8 cellular contexts compared by ENCODE assay signal in the genomic region with DNA sequence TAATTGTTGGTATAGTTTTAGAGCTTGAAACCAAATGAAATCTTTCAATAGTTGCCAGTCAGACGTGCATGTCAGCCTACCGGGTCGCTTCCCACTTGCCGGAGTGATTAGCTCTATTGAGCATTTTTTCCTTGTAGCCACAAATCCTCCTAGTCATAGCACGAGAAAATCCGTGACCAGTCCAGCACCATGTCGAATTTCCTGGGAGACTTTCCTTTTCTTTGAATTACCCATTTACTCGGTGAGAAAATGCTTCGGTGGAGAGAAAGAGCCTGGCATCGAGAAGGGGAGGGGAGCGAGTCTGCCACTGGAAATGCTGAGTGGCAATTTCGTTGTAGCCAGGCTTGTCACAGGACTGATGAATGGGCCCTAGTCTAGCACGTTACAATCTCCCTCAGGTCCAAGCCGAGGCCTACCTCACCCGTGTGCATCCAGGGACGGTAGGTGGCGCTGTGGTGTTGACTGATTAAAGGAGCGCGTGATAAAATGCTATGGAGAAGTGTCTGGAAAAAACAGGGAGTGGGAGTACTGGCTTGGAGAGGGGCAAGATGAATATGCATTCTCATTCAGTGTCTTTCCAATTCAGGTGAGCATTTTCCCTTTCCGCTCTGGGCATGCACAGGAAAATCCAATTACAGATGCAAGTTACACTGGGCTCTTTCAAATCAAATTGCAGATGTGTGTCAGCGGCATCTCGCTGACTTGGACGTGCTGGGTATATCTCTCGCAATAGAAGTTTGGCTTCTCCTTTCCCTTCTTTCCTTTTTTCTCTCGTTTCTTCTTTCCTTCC.
DNase-seq lines count a peak whose midpoint lies in the region; ATAC-seq and TF ChIP-seq lines count a peak whose summit lies in the region.

No MANE protein-coding gene starts in this region.

- H3K79me2 ChIP-seq in DOHH2 (ENCODE audit: control insufficient read depth, low read length) = no peaks in the 10 kb centered on the region

- DNase-seq in Kasumi-1 (lab: John Stamatoyannopoulos, UW) = peak; percentile 74 to 91
- DNase-seq in activated naive CD8-positive, alpha-beta T cell treated with anti-CD3 and anti-CD28 coated beads for 36 hours = peak; percentile 54
- DNase-seq in left cardiac atrium = peak; percentile 83
- peak; percentile 86 for DNase-seq in retina
- no peak for DNase-seq in amniotic stem cell (lab: John Stamatoyannopoulos, UW)

- H3K27me3 Mint-ChIP-seq in activated naive CD8-positive, alpha-beta T cell treated with anti-CD3 and anti-CD28 coated beads for 36 hours = peaks cover 25% of the 10 kb centered on the region

- H3K36me3 ChIP-seq in DOHH2 (ENCODE audit: control insufficient read depth, low read length) = no peaks in the 10 kb centered on the region

- H3K27ac Mint-ChIP-seq in activated naive CD8-positive, alpha-beta T cell treated with anti-CD3 and anti-CD28 coated beads for 36 hours = no peak overlapping the region

- no peaks in the 10 kb centered on the region for H4K20me1 ChIP-seq in DOHH2 (ENCODE audit: control insufficient read depth, insufficient read depth, low read depth, low read length)

- H3K4me1 Mint-ChIP-seq in activated naive CD8-positive, alpha-beta T cell treated with anti-CD3 and anti-CD28 coated beads for 36 hours = peaks cover 15% of the 10 kb centered on the region

- H3K9me3 ChIP-seq in DOHH2 (ENCODE audit: control insufficient read depth, insufficient read depth, low read length) = no peaks in the 10 kb centered on the region

- no peak overlapping the region for H3K27ac ChIP-seq in DOHH2 (ENCODE audit: low read depth, low read length)

- H3K4me2 ChIP-seq in DOHH2 (ENCODE audit: low read length) = no peak overlapping the region

- H3K36me3 Mint-ChIP-seq in activated naive CD8-positive, alpha-beta T cell treated with anti-CD3 and anti-CD28 coated beads for 36 hours = no peaks in the 10 kb centered on the region

- intact Hi-C loops in left cardiac atrium (cut with DNase I) = no loop called here

- H3K9me3 Mint-ChIP-seq in activated naive CD8-positive, alpha-beta T cell treated with anti-CD3 and anti-CD28 coated beads for 36 hours = no peaks in the 10 kb centered on the region

- H3F3A ChIP-seq in DOHH2 (ENCODE audit: control insufficient read depth, insufficient read depth) = no peaks in the 10 kb centered on the region

- TF ChIP-seq CTCF in DOHH2 (IDR thresholded peaks at IDR 0.05; ENCODE audit: low read depth, low read length, poor library complexity, severe bottlenecking) = peak; percentile 96

- H3K4me3 ChIP-seq in DOHH2 (ENCODE audit: low read length) = no peak overlapping the region

- H3K9me2 ChIP-seq in DOHH2 (replicated peaks; ENCODE audit: control insufficient read depth, low read length) = no peaks in the 10 kb centered on the region

- no peaks in the 10 kb centered on the region for H3K4me1 ChIP-seq in DOHH2 (ENCODE audit: control insufficient read depth, low read length)

- H3K27me3 ChIP-seq in DOHH2 (ENCODE audit: control insufficient read depth, low read length) = peaks cover 15% of the 10 kb centered on the region

- ATAC-seq in GM21619 (IDR thresholded peaks at IDR 0.05; ENCODE audit: unreplicated experiment) (peak; percentile 41), SK-N-SH treated with all-trans-retinoic acid at 6 μM for 48 hours (peak; percentile 99), left cardiac atrium (peak; percentile 73 to 84)

- no peak overlapping the region for H3K4me3 Mint-ChIP-seq in activated naive CD8-positive, alpha-beta T cell treated with anti-CD3 and anti-CD28 coated beads for 36 hours

TF ChIP-seq in SK-N-SH treated with all-trans-retinoic acid at 6 μM for 48 hours, 23 proteins besides CTCF, POLR2A, EP300 and RAD21:
- TF ChIP-seq ISL1 (CRISPR knock-in tag; IDR thresholded peaks at IDR 0.05) (no peak), TCF4 (CRISPR knock-in tag; IDR thresholded peaks at IDR 0.05; ENCODE audit: borderline replicate concordance) (no peak), PPARA (CRISPR knock-in tag; IDR thresholded peaks at IDR 0.05; ENCODE audit: borderline replicate concordance) (no peak), ZFP30 (CRISPR knock-in tag; IDR thresholded peaks at IDR 0.05) (no peak), SNAI2 (CRISPR knock-in tag; IDR thresholded peaks at IDR 0.05) (no peak), ZNF8 (CRISPR knock-in tag; IDR thresholded peaks at IDR 0.05) (no peak), ZC3H10 (CRISPR knock-in tag; IDR thresholded peaks at IDR 0.05) (no peak), ZNF565 (CRISPR knock-in tag; conservative IDR thresholded peaks at IDR 0.05; ENCODE audit: low read depth) (no peak), ESRRG (CRISPR knock-in tag; IDR thresholded peaks at IDR 0.05) (no peak), ZFP3 (CRISPR knock-in tag; IDR thresholded peaks at IDR 0.05) (no peak), RARB (CRISPR knock-in tag; IDR thresholded peaks at IDR 0.05) (no peak), OSR1 (CRISPR knock-in tag; IDR thresholded peaks at IDR 0.05) (no peak), TOX (CRISPR knock-in tag; IDR thresholded peaks at IDR 0.05; ENCODE audit: borderline replicate concordance) (no peak)
- TF ChIP-seq, protein P1, sequence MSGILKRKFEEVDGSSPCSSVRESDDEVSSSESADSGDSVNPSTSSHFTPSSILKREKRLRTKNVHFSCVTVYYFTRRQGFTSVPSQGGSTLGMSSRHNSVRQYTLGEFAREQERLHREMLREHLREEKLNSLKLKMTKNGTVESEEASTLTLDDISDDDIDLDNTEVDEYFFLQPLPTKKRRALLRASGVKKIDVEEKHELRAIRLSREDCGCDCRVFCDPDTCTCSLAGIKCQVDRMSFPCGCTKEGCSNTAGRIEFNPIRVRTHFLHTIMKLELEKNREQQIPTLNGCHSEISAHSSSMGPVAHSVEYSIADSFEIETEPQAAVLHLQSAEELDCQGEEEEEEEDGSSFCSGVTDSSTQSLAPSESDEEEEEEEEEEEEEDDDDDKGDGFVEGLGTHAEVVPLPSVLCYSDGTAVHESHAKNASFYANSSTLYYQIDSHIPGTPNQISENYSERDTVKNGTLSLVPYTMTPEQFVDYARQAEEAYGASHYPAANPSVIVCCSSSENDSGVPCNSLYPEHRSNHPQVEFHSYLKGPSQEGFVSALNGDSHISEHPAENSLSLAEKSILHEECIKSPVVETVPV (CRISPR knock-in tag; IDR thresholded peaks at IDR 0.05) = no peak
- TF ChIP-seq, protein P2, sequence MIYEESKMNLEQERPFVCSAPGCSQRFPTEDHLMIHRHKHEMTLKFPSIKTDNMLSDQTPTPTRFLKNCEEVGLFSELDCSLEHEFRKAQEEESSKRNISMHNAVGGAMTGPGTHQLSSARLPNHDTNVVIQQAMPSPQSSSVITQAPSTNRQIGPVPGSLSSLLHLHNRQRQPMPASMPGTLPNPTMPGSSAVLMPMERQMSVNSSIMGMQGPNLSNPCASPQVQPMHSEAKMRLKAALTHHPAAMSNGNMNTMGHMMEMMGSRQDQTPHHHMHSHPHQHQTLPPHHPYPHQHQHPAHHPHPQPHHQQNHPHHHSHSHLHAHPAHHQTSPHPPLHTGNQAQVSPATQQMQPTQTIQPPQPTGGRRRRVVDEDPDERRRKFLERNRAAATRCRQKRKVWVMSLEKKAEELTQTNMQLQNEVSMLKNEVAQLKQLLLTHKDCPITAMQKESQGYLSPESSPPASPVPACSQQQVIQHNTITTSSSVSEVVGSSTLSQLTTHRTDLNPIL (CRISPR knock-in tag; IDR thresholded peaks at IDR 0.05; ENCODE audit: low read depth) = no peak
- TF ChIP-seq, protein P3, sequence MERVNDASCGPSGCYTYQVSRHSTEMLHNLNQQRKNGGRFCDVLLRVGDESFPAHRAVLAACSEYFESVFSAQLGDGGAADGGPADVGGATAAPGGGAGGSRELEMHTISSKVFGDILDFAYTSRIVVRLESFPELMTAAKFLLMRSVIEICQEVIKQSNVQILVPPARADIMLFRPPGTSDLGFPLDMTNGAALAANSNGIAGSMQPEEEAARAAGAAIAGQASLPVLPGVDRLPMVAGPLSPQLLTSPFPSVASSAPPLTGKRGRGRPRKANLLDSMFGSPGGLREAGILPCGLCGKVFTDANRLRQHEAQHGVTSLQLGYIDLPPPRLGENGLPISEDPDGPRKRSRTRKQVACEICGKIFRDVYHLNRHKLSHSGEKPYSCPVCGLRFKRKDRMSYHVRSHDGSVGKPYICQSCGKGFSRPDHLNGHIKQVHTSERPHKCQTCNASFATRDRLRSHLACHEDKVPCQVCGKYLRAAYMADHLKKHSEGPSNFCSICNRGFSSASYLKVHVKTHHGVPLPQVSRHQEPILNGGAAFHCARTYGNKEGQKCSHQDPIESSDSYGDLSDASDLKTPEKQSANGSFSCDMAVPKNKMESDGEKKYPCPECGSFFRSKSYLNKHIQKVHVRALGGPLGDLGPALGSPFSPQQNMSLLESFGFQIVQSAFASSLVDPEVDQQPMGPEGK (CRISPR knock-in tag; IDR thresholded peaks at IDR 0.05; ENCODE audit: borderline replicate concordance) = no peak

Comparison
In these comparisons a context has a peak if more than half of its experiments do, and no peak if none do; other contexts are left out.
1. ATAC-seq: peak in every context shown above with its lines; median percentile 99 in SK-N-SH treated with all-trans-retinoic acid at 6 μM for 48 hours; 78 in left cardiac atrium; 41 in GM21619.